Comparison of ENCODE assay signal across 7 cellular contexts in the genomic region with DNA sequence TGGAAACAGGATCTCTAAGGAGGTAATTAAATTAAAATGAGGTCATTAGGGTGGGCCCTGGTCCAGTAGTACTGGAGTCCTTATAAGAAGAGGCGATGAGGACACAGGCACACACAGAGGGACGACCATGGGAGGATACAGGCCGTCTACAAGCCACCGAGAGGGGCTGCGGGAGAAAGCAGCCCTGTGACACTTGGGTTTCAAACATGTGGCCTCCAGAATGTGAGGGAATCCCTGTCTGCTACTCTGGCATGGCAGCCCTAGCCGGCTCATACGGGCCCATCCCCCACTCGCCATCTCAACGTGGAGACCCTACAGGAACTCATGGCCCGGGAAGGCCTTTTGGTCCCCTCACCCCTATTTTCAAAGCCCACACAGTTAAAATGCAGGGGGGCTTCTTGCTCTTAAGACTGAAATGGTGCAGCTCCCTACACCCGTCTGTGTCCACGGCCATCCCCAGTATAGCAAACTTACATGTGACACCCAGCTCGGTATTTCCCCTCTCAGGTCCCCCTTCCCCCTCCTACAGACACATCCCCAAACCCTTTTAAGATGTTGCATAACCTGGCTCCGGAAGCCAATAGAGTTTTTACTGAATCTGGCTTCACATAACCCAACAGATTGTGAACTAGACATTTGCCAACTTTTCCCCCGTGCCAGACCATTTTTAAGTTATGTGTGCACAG.
DNase-seq lines count a peak whose midpoint lies in the region; ATAC-seq, FAIRE-seq and TF ChIP-seq lines count a peak whose summit lies in the region.

No MANE protein-coding gene starts in this region.

- no peak for FAIRE-seq in K562 (lab: Jason Lieb, UNC)

- TF ChIP-seq POLR2A in K562 (conservative IDR thresholded peaks at IDR 0.05) (no peak), thyroid gland (IDR thresholded peaks at IDR 0.05) (no peak)

- H3K9ac ChIP-seq in K562 (ENCODE audit: insufficient read depth in 1 of 2, low read depth in 2 of 2, low read length in 2 of 2): no peak overlapping the region

- no peaks in the 10 kb centered on the region for H4K20me1 ChIP-seq in OCI-LY7 (ENCODE audit: insufficient read depth, low read length)
- no peaks in the 10 kb centered on the region for H4K20me1 ChIP-seq in K562 (replicated peaks; ENCODE audit: control insufficient read depth, insufficient read depth, low read length)

- no peaks in the 10 kb centered on the region for H3K27me3 ChIP-seq in K562 (ENCODE audit: control insufficient read depth in 2 of 2, insufficient read depth in 2 of 2, low read length in 2 of 2)
- H3K27me3 ChIP-seq in lower lobe of right lung (ENCODE audit: low read depth): no peaks in the 10 kb centered on the region
- no peaks in the 10 kb centered on the region for H3K27me3 ChIP-seq in thyroid gland

- H3K4me2 ChIP-seq in OCI-LY7 (ENCODE audit: low read length) (peak overlapping the region; percentile 53), K562 (ENCODE audit: insufficient read depth, low read length) (no peak overlapping the region)

- in situ Hi-C loops in K562 (cut with MboI): no loop called here

- TF ChIP-seq EP300 in K562 (IDR thresholded peaks at IDR 0.05; ENCODE audit: low read length): no peak

- WGBS in K562 (ENCODE audit: insufficient coverage, low coverage, missing lambda C conversion rate): 76% methylated on average over 12 of the region's 15 CpGs
- WGBS in thyroid gland, 2 donors: 20 to 34% methylated on average over 7 to 10 of the region's 15 CpGs

- CTCF ChIA-PET in OCI-LY7 (lab: Charles Lee; ENCODE audit: unreplicated experiment) (no interaction called here), K562 (lab: Yijun Ruan, JAX; ENCODE audit: low intra/inter-chr PET ratio) (no interaction called here)

- H3K4me3 ChIP-seq in OCI-LY7 (ENCODE audit: low read depth, low read length, poor library complexity, severe bottlenecking) (peak overlapping the region; percentile 43), K562 (no peak overlapping the region), lower lobe of right lung (no peak overlapping the region), thyroid gland (replicated peaks in 1 of 3) (no peak overlapping the region)

- H3K79me2 ChIP-seq in OCI-LY7 (ENCODE audit: insufficient read depth, low read depth, low read length): no peaks in the 10 kb centered on the region
- H3K79me2 ChIP-seq in K562 (ENCODE audit: control insufficient read depth, insufficient read depth, low read length): no peaks in the 10 kb centered on the region

- BruUV-seq in OCI-LY7 (replicated peaks; lab: Mats Ljungman, UMichigan): no TSS peak
- no TSS peak for BruUV-seq in K562 (replicated peaks; lab: Mats Ljungman, UMichigan)

- H3K9me2 ChIP-seq in OCI-LY7 (ENCODE audit: insufficient read depth, low read length): no peaks in the 10 kb centered on the region

- H3K4me1 ChIP-seq in OCI-LY7 (ENCODE audit: insufficient read depth, low read length, poor library complexity, severe bottlenecking) (peaks cover 17% of the 10 kb centered on the region), K562 (replicated peaks in 1 of 2; ENCODE audit: control insufficient read depth in 2 of 2, insufficient read depth in 2 of 2, low read length in 2 of 2) (peaks cover 11 to 26% of the 10 kb centered on the region in 2 experiments), lower lobe of right lung (peaks cover 20% of the 10 kb centered on the region), thyroid gland (peaks cover 5 to 14% of the 10 kb centered on the region in 2 donors)

- peak overlapping the region; percentile 81 for H3K27ac ChIP-seq in OCI-LY7 (ENCODE audit: low read depth, low read length, poor library complexity, severe bottlenecking)
- H3K27ac ChIP-seq in K562 (ENCODE audit: extremely low read depth, low read depth, low read length): peak overlapping the region; percentile 79; the same call in 2 of the 3 replicates
- H3K27ac ChIP-seq in lower lobe of right lung: peak overlapping the region; percentile 83
- H3K27ac ChIP-seq in thyroid gland: peak overlapping the region; percentile 56 to 74 (median 65)

- H3K36me3 ChIP-seq in OCI-LY7 (ENCODE audit: insufficient read depth, low read length) (no peaks in the 10 kb centered on the region), K562 (ENCODE audit: control insufficient read depth, insufficient read depth, low read length) (no peaks in the 10 kb centered on the region), lower lobe of right lung (no peaks in the 10 kb centered on the region), thyroid gland (no peaks in the 10 kb centered on the region)

- no peak for TF ChIP-seq CTCF in OCI-LY7 (conservative IDR thresholded peaks at IDR 0.05; ENCODE audit: low read length)
- no peak for TF ChIP-seq CTCF in K562 (IDR thresholded peaks at IDR 0.05 in 2 of 3, conservative IDR thresholded peaks at IDR 0.05 in 1 of 3; ENCODE audit: insufficient read depth in 2 of 3, low read depth in 1 of 3, low read length in 3 of 3)
- no peak for TF ChIP-seq CTCF in lower lobe of right lung (IDR thresholded peaks at IDR 0.05)
- no peak for TF ChIP-seq CTCF in thyroid gland (IDR thresholded peaks at IDR 0.05)

- H3K9me3 ChIP-seq in OCI-LY7 (ENCODE audit: low read length) (0 out of 2 replicates have a peak, but pooled peaks cover 7% of the 10 kb centered on the region), K562 (replicated peaks; ENCODE audit: control insufficient read depth, insufficient read depth, low read depth, low read length) (no peaks in the 10 kb centered on the region), lower lobe of right lung (no peaks in the 10 kb centered on the region), thyroid gland (no peaks in the 10 kb centered on the region)

- intact Hi-C loops in OCI-LY7 (cut with micrococcal nuclease; ENCODE audit: unreplicated experiment) (loop anchor here (5.0 kb wide), 1 partner anchor 122 kb away; no protein-coding TSS in a partner anchor), K562 (cut with micrococcal nuclease) (no loop called here), lower lobe of right lung (cut with DNase I) (no loop called here), thyroid gland (cut with DNase I) (loop anchor here (5.0 kb wide), 1 partner anchor 122 kb away; no protein-coding TSS in a partner anchor)

- H3K9me1 ChIP-seq in K562 (ENCODE audit: control insufficient read depth, insufficient read depth, low read length): no peaks in the 10 kb centered on the region

- TF ChIP-seq RAD21 in K562 (CRISPR knock-in tag; conservative IDR thresholded peaks at IDR 0.05 in 1 of 2, IDR thresholded peaks at IDR 0.05 in 1 of 2): no peak

- ATAC-seq in GM18502 (IDR thresholded peaks at IDR 0.05; ENCODE audit: poor library complexity, unreplicated experiment) (peak; percentile 45), HG02623 (IDR thresholded peaks at IDR 0.05; ENCODE audit: unreplicated experiment) (peak; percentile 44), K562 (no peak), lower lobe of right lung (peak; percentile 64 to 72)

- H2AFZ ChIP-seq in OCI-LY7 (ENCODE audit: low read length) (peak overlapping the region; percentile 69; the same call in 1 of the 2 replicates), K562 (ENCODE audit: low read depth, low read length) (peak overlapping the region; percentile 89)

- DNase-seq in OCI-LY7 (ENCODE audit: low spot score) (peak; percentile 26), K562 (ENCODE audit: extremely low read depth in 1 of 4, low spot score in 3 of 4) (no peak), lower lobe of right lung (no peak), thyroid gland (peak; percentile 4 to 6), LoVo (ENCODE audit: low spot score) (no peak)

- POLR2A ChIA-PET in OCI-LY7 (lab: Charles Lee): no interaction called here
- POLR2A ChIA-PET in K562 (lab: Yijun Ruan, JAX): interaction anchor here (1.2 kb wide), 1 partner anchor 123 kb away, joined by 4 read pairs; no protein-coding TSS in a partner anchor

TF ChIP-seq in K562, 482 proteins besides CTCF, POLR2A, EP300 and RAD21:
- TF ChIP-seq CEBPB (tag; IDR thresholded peaks at IDR 0.05) (peak; percentile 24; the same call in 1 of the 2 replicates), ZNF668 (CRISPR knock-in tag; IDR thresholded peaks at IDR 0.05) (no peak)

Comparison
In these comparisons a context has a peak if more than half of its experiments do, and no peak if none do; other contexts are left out.
1. DNase-seq: peak in OCI-LY7 (single experiment) and thyroid gland (2 of 2); none in K562 (0 of 4), lower lobe of right lung (single experiment) and LoVo (single experiment).
2. intact Hi-C loops: an anchor here in OCI-LY7 (5.0 kb wide) and thyroid gland (5.0 kb wide); none called in K562 and lower lobe of right lung.
3. Peak in every context shown above with its lines, with median percentiles within 50 percentile points of each other: H3K27ac ChIP-seq.